Comparison of ENCODE assay signal across 14 cellular contexts in genomic region chr12:108567388-108567787, GRCh38. TPM values are rescaled to one million over a fixed set of nuclear protein-coding genes. Genes with fewer than 3 reads are reported as not detected.
DNase-seq lines count a peak whose midpoint lies in the region; ATAC-seq and TF ChIP-seq lines count a peak whose summit lies in the region.
"Had no signal": no experiment of that assay in that cellular context is flagged by ENCODE, and none has a peak within 500 bp of the region (broad histone marks: within the 10 kb centered on the region; RNA-seq: fewer than 3 reads in every experiment).

No MANE protein-coding gene starts in this region.

- peaks cover 26 to 40% of the 10 kb centered on the region in 2 donors for H3K4me1 ChIP-seq in duodenal mucosa (ENCODE audit: control insufficient read depth in 1 of 2, insufficient read depth in 2 of 2, low read length in 2 of 2)
- H3K4me1 ChIP-seq in testis = peaks cover 28% of the 10 kb centered on the region

- TF ChIP-seq CTCF in GM13977 (IDR thresholded peaks at IDR 0.05; ENCODE audit: extremely low read depth, insufficient read depth, missing control alignments) = no peak
- no peak for TF ChIP-seq CTCF in testis (IDR thresholded peaks at IDR 0.05)

- H3K4me3 ChIP-seq in duodenal mucosa (ENCODE audit: low read depth in 1 of 2, low read length in 2 of 2) = no peak overlapping the region
- H3K4me3 ChIP-seq in testis = no peak overlapping the region
- H3K4me3 ChIP-seq: SJSA1, skin epidermis had no signal

- 75 to 87% methylated on average over 4 of the region's 4 CpGs for WGBS in testis, 2 donors

- no peak for TF ChIP-seq POLR2A in testis (IDR thresholded peaks at IDR 0.05)

- H3K9ac ChIP-seq in duodenal mucosa (ENCODE audit: low read depth in 1 of 2, low read length in 2 of 2) = peak overlapping the region in 1 of 2 donors; percentile 7

- H3K9me3 ChIP-seq in KOPT-K1 (ENCODE audit: insufficient read depth, low read length, poor library complexity, severe bottlenecking) (no peaks in the 10 kb centered on the region), duodenal mucosa (ENCODE audit: control insufficient read depth in 1 of 2, low read length in 2 of 2) (no peaks in the 10 kb centered on the region), testis (no peaks in the 10 kb centered on the region)
- H3K9me3 ChIP-seq: SJSA1 had no signal

- in situ Hi-C loops in GM13977 (cut with MboI; ENCODE audit: low pct_unique_long_range_greater_than_20kb, low sequenced_read_pairs, unreplicated experiment) = loop anchor here (5.0 kb wide), 1 partner anchor 50 kb away; no protein-coding TSS in a partner anchor

- H3K27ac ChIP-seq in KOPT-K1 (ENCODE audit: low read depth, low read length, poor library complexity, severe bottlenecking) = peak overlapping the region; percentile 87
- peak overlapping the region; percentile 48 for H3K27ac ChIP-seq in duodenal mucosa (ENCODE audit: low read depth, low read length)
- H3K27ac ChIP-seq in testis = no peak overlapping the region
- H3K27ac ChIP-seq: SJSA1 had no signal

- DNase-seq in CD1c-positive myeloid dendritic cell (ENCODE audit: extremely low spot score) (peak; percentile 84), pons (ENCODE audit: low spot score) (peak; percentile 61), sciatic nerve (ENCODE audit: low spot score) (no peak), GM13977 (ENCODE audit: low spot score) (no peak), testis (no peak)
- DNase-seq in activated effector memory CD4-positive, alpha-beta T cell treated with anti-CD3 and anti-CD28 coated beads, Interleukin-2, amount 50 U/mL, for 16 hours = no peak
- DNase-seq: activated CD4-positive, alpha-beta T cell treated with anti-CD3 and anti-CD28 coated beads, Interleukin-2, amount 50 U/mL, for 48 hours; aorta; hippocampal formation; NCI-H526 treated with DMSO at 0.1 percent for 48 hours had no signal

- H3K36me3 ChIP-seq in KOPT-K1 (ENCODE audit: insufficient read depth, low read length) = peaks cover 57% of the 10 kb centered on the region
- peaks cover 29 to 52% of the 10 kb centered on the region in 2 donors for H3K36me3 ChIP-seq in duodenal mucosa (ENCODE audit: control insufficient read depth in 1 of 2, insufficient read depth in 2 of 2, low read length in 2 of 2)
- no peaks in the 10 kb centered on the region for H3K36me3 ChIP-seq in testis (ENCODE audit: low read depth, missing control alignments)

- ATAC-seq in sciatic nerve = no peak

- intact Hi-C loops in sciatic nerve (cut with DNase I) = no loop called here
- intact Hi-C loops in testis (cut with DNase I; ENCODE audit: low total_unique reads) = no loop called here

- H3K27me3 ChIP-seq in duodenal mucosa (ENCODE audit: control insufficient read depth in 1 of 2, insufficient read depth in 2 of 2, low read length in 2 of 2) (no peaks in the 10 kb centered on the region), testis (no peaks in the 10 kb centered on the region)
- H3K27me3 ChIP-seq: SJSA1 had no signal

RNA-seq across cellular contexts. Expression of gene ISCU, which starts 5.0 kb away (rescaled TPM):
- total RNA-seq in sciatic nerve (132 TPM), testis (100 to 1,000 TPM; 221 to 238 TPM)
- polyA plus RNA-seq in testis (ENCODE audit: insufficient read depth, low read depth, low replicate concordance) = 217 TPM

RNA-seq across cellular contexts. Expression of gene SART3, which starts 6.4 kb away (rescaled TPM):
- total RNA-seq in sciatic nerve = 56.4 TPM
- 100 to 1,000 TPM; 115 to 116 TPM for total RNA-seq in testis
- 48.6 TPM for polyA plus RNA-seq in testis (ENCODE audit: insufficient read depth, low read depth, low replicate concordance)

RNA-seq across cellular contexts. Expression of gene TMEM119, which starts 30.5 kb away (rescaled TPM):
- total RNA-seq in sciatic nerve (31.1 TPM), testis (1 to 10 TPM; 5.3 to 9.6 TPM)
- polyA plus RNA-seq in testis (ENCODE audit: insufficient read depth, low read depth, low replicate concordance) = 17.1 TPM

RNA-seq across cellular contexts. Expression of gene FICD, which starts 52.3 kb away (rescaled TPM):
- total RNA-seq in sciatic nerve = 8.2 TPM
- total RNA-seq in testis = 10 to 100 TPM; 10.0 to 10.5 TPM
- 16.7 TPM for polyA plus RNA-seq in testis (ENCODE audit: insufficient read depth, low read depth, low replicate concordance)

Comparison
In these comparisons a context has a peak if more than half of its experiments do, and no peak if none do; other contexts are left out.
1. DNase-seq: peak in CD1c-positive myeloid dendritic cell (single experiment) and pons (single experiment); none in sciatic nerve (single experiment), activated effector memory CD4-positive, alpha-beta T cell treated with anti-CD3 and anti-CD28 coated beads, Interleukin-2, amount 50 U/mL, for 16 hours (single experiment), GM13977 (single experiment) and testis (single experiment).
2. H3K27ac ChIP-seq: peak in KOPT-K1 (single experiment) and duodenal mucosa (single experiment); none in testis (0 of 2).